Comparison of ENCODE assay signal across 16 cellular contexts in the genomic region with DNA sequence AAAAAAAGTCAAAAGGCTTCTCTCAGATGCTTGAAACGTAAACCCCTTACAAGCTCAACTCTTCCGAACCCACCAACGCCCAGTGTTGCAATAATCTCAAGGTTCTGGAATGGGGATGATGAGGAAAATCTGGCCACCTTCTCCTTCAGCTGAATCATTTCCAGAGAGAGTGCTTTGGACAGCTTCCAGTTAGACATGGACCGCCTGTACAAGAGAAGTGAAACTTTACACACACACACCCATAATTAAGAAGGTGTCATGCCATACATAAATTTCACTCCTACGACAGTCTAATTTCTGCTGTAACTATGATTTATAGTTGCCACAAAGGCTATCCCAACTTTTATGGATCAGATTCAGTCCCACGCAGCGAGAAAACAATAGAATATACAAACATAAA.
A peak's percentile ranks its signal among the peaks of the same experiment; 100 is the strongest.
DNase-seq lines count a peak whose midpoint lies in the region; ATAC-seq and TF ChIP-seq lines count a peak whose summit lies in the region.
"Had no signal": no experiment of that assay in that cellular context is flagged by ENCODE, and none has a peak within 500 bp of the region (broad histone marks: within the 10 kb centered on the region; RNA-seq: fewer than 3 reads in every experiment).

No MANE protein-coding gene starts in this region.

- no peak overlapping the region for H3K4me3 Mint-ChIP-seq in activated CD8-positive, alpha-beta T cell treated with anti-CD3 and anti-CD28 coated beads for 36 hours

- POLR2A ChIA-PET in activated CD8-positive, alpha-beta T cell treated with anti-CD3 and anti-CD28 coated beads for 36 hours (lab: Charles Lee): no interaction called here

- no peak overlapping the region for H3K27ac Mint-ChIP-seq in activated CD8-positive, alpha-beta T cell treated with anti-CD3 and anti-CD28 coated beads for 36 hours

- H3K9me3 ChIP-seq in adipocyte (ENCODE audit: control insufficient read depth, low read length): no peaks in the 10 kb centered on the region
- H3K9me3 ChIP-seq in gastroesophageal sphincter: no peaks in the 10 kb centered on the region
- no peaks in the 10 kb centered on the region for H3K9me3 ChIP-seq in thyroid gland
- H3K9me3 ChIP-seq: right atrium auricular region had no signal

- no peak for TF ChIP-seq RAD21 in Ishikawa (IDR thresholded peaks at IDR 0.05; ENCODE audit: low read depth)

- H3K36me3 ChIP-seq in adipocyte (ENCODE audit: control insufficient read depth, insufficient read depth, low read length, severe bottlenecking) (no peaks in the 10 kb centered on the region), gastroesophageal sphincter (no peaks in the 10 kb centered on the region), thyroid gland (no peaks in the 10 kb centered on the region)
- H3K36me3 ChIP-seq: right atrium auricular region had no signal

- CTCF ChIA-PET in activated CD8-positive, alpha-beta T cell treated with anti-CD3 and anti-CD28 coated beads for 36 hours (lab: Charles Lee): interaction anchor here (1.0 kb wide), 1 partner anchor 72 kb away, joined by 3 read pairs; no protein-coding TSS in a partner anchor

- intact Hi-C loops in thyroid gland (cut with DNase I): no loop called here
- intact Hi-C loops in activated CD8-positive, alpha-beta T cell treated with anti-CD3 and anti-CD28 coated beads for 36 hours (cut with micrococcal nuclease): no loop called here

- TF ChIP-seq POLR2A in gastroesophageal sphincter (IDR thresholded peaks at IDR 0.05) (no peak), thyroid gland (IDR thresholded peaks at IDR 0.05) (no peak)

- no peak for TF ChIP-seq CTCF in gastroesophageal sphincter (IDR thresholded peaks at IDR 0.05)
- no peak for TF ChIP-seq CTCF in thyroid gland (IDR thresholded peaks at IDR 0.05)
- no peak for TF ChIP-seq CTCF in activated CD8-positive, alpha-beta T cell treated with anti-CD3 and anti-CD28 coated beads for 36 hours (IDR thresholded peaks at IDR 0.05)

- no peaks in the 10 kb centered on the region for H3K27me3 Mint-ChIP-seq in activated CD8-positive, alpha-beta T cell treated with anti-CD3 and anti-CD28 coated beads for 36 hours

- H3K9ac ChIP-seq in adipocyte (ENCODE audit: low read length): peak overlapping the region; percentile 17

- peak; percentile 9 for DNase-seq in AG08396 (ENCODE audit: low spot score)
- no peak for DNase-seq in adipocyte (ENCODE audit: low read depth)
- DNase-seq in thyroid gland: no peak
- no peak for DNase-seq in activated CD8-positive, alpha-beta T cell treated with anti-CD3 and anti-CD28 coated beads for 36 hours
- DNase-seq: activated CD4-positive, CD25-positive, alpha-beta regulatory T cell; cortex of kidney; H7; kidney; NCI-H2107; NCI-H82 had no signal

- H3K27ac ChIP-seq in gastroesophageal sphincter (peak overlapping the region in 1 of 4 donors; percentile 6), thyroid gland (no peak overlapping the region)
- H3K27ac ChIP-seq: epithelial cell of prostate, right atrium auricular region had no signal

- 32 to 38% methylated on average over 6 to 7 of the region's 7 CpGs for WGBS in gastroesophageal sphincter (ENCODE audit: low coverage in 1 of 2), 2 donors
- WGBS in thyroid gland, 2 donors: 68 to 80% methylated on average over 7 of the region's 7 CpGs

- H3K4me1 ChIP-seq in adipocyte (ENCODE audit: control insufficient read depth, insufficient read depth, low read length) (peaks cover 12% of the 10 kb centered on the region), gastroesophageal sphincter (peaks cover 0 to 14% (median 3%) of the 10 kb centered on the region in 3 donors), thyroid gland (no peaks in the 10 kb centered on the region)
- H3K4me1 ChIP-seq: right atrium auricular region had no signal

- H3K9me3 Mint-ChIP-seq in activated CD8-positive, alpha-beta T cell treated with anti-CD3 and anti-CD28 coated beads for 36 hours: no peaks in the 10 kb centered on the region

- H3K4me1 Mint-ChIP-seq in activated CD8-positive, alpha-beta T cell treated with anti-CD3 and anti-CD28 coated beads for 36 hours (ENCODE audit: low read depth): no peaks in the 10 kb centered on the region

- H3K27me3 ChIP-seq in adipocyte (replicated peaks; ENCODE audit: control insufficient read depth, insufficient read depth, low read length): no peaks in the 10 kb centered on the region
- H3K27me3 ChIP-seq in gastroesophageal sphincter: no peaks in the 10 kb centered on the region
- H3K27me3 ChIP-seq in thyroid gland: no peaks in the 10 kb centered on the region
- H3K27me3 ChIP-seq: right atrium auricular region had no signal

- TF ChIP-seq EP300 in Ishikawa (IDR thresholded peaks at IDR 0.05; ENCODE audit: borderline replicate concordance): peak; percentile 80
- no peak for TF ChIP-seq EP300 in gastroesophageal sphincter (IDR thresholded peaks at IDR 0.05)

- ATAC-seq in gastroesophageal sphincter: peak; percentile 72
- no peak for ATAC-seq in HG03045 (IDR thresholded peaks at IDR 0.05; ENCODE audit: unreplicated experiment)
- ATAC-seq in activated CD8-positive, alpha-beta T cell treated with anti-CD3 and anti-CD28 coated beads for 36 hours: no peak
- ATAC-seq in HG03521 (IDR thresholded peaks at IDR 0.05; ENCODE audit: unreplicated experiment): no peak

- H3K36me3 Mint-ChIP-seq in activated CD8-positive, alpha-beta T cell treated with anti-CD3 and anti-CD28 coated beads for 36 hours (ENCODE audit: low read depth): no peaks in the 10 kb centered on the region

- H3K4me3 ChIP-seq in adipocyte (ENCODE audit: low read length) (peak overlapping the region; percentile 63), gastroesophageal sphincter (no peak overlapping the region), thyroid gland (replicated peaks in 1 of 3) (no peak overlapping the region)
- H3K4me3 ChIP-seq: right atrium auricular region had no signal

TF ChIP-seq in Ishikawa, 13 proteins besides CTCF, POLR2A, EP300 and RAD21:
- TF ChIP-seq CREB1 (IDR thresholded peaks at IDR 0.05; ENCODE audit: low read depth) (no peak), CEBPB (IDR thresholded peaks at IDR 0.05) (peak; percentile 70), NFIC (IDR thresholded peaks at IDR 0.05) (peak; percentile 85), TEAD4 (IDR thresholded peaks at IDR 0.05) (peak; percentile 61), FOXM1 (IDR thresholded peaks at IDR 0.05; ENCODE audit: borderline replicate concordance, low read depth) (peak; percentile 54; the same call in 1 of the 2 replicates), YY1 (IDR thresholded peaks at IDR 0.05; ENCODE audit: low read depth) (no peak), ZBTB7A (IDR thresholded peaks at IDR 0.05; ENCODE audit: low read depth) (no peak), TCF12 (IDR thresholded peaks at IDR 0.05; ENCODE audit: low read depth) (peak; percentile 67; the same call in 1 of the 2 replicates), TAF1 (IDR thresholded peaks at IDR 0.05; ENCODE audit: low read depth) (no peak), EGR1 (IDR thresholded peaks at IDR 0.05) (no peak)
- TF ChIP-seq, protein P1, sequence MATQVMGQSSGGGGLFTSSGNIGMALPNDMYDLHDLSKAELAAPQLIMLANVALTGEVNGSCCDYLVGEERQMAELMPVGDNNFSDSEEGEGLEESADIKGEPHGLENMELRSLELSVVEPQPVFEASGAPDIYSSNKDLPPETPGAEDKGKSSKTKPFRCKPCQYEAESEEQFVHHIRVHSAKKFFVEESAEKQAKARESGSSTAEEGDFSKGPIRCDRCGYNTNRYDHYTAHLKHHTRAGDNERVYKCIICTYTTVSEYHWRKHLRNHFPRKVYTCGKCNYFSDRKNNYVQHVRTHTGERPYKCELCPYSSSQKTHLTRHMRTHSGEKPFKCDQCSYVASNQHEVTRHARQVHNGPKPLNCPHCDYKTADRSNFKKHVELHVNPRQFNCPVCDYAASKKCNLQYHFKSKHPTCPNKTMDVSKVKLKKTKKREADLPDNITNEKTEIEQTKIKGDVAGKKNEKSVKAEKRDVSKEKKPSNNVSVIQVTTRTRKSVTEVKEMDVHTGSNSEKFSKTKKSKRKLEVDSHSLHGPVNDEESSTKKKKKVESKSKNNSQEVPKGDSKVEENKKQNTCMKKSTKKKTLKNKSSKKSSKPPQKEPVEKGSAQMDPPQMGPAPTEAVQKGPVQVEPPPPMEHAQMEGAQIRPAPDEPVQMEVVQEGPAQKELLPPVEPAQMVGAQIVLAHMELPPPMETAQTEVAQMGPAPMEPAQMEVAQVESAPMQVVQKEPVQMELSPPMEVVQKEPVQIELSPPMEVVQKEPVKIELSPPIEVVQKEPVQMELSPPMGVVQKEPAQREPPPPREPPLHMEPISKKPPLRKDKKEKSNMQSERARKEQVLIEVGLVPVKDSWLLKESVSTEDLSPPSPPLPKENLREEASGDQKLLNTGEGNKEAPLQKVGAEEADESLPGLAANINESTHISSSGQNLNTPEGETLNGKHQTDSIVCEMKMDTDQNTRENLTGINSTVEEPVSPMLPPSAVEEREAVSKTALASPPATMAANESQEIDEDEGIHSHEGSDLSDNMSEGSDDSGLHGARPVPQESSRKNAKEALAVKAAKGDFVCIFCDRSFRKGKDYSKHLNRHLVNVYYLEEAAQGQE (IDR thresholded peaks at IDR 0.05; ENCODE audit: low read depth): no peak
- TF ChIP-seq, protein P2, sequence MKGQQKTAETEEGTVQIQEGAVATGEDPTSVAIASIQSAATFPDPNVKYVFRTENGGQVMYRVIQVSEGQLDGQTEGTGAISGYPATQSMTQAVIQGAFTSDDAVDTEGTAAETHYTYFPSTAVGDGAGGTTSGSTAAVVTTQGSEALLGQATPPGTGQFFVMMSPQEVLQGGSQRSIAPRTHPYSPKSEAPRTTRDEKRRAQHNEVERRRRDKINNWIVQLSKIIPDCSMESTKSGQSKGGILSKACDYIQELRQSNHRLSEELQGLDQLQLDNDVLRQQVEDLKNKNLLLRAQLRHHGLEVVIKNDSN (IDR thresholded peaks at IDR 0.05): no peak
- TF ChIP-seq, protein P3, sequence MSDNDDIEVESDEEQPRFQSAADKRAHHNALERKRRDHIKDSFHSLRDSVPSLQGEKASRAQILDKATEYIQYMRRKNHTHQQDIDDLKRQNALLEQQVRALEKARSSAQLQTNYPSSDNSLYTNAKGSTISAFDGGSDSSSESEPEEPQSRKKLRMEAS (IDR thresholded peaks at IDR 0.05): peak; percentile 18; the same call in 1 of the 2 replicates
TF ChIP-seq in Ishikawa: peak in this region for 6.
